8 cellular contexts compared by ENCODE assay signal in the genomic region with DNA sequence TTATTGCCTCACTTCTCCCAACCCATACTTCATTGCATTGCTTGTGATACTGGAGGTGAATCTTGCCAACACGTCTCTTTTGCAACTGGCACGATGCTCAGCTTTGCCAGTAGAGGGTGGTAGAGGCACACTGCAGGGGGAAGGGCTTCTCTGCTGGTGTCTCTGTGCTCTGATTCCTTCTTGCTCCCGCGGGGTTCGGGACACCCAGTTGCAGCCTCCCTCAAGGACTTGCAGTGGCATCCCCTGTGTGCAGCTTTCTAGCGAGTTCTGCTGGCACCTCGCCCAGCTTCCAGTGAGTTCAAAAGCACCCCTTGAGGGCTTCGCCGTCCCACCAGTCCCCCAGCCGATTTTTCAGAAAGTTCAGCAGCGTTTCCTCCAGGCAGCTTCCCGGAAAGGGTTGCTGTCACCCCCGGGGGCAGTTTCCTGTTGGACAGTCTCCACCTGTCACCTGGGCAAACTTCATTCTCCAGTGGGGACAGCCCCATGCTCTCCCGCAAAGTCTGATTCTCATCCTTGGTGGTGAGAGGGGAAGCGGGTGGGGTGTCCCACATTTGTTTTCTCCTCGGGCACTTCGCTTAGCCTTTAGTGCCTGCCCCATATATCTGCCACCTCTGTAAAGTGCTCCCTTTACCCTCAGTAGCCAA. TPM values are rescaled to one million over a fixed set of nuclear protein-coding genes. Genes with fewer than 3 reads are reported as not detected.
DNase-seq lines count a peak whose midpoint lies in the region; ATAC-seq and TF ChIP-seq lines count a peak whose summit lies in the region.

No MANE protein-coding gene starts in this region.

- H3K27me3 Mint-ChIP-seq in neural progenitor cell (ENCODE audit: insufficient read depth, low read depth) = peaks cover 28% of the 10 kb centered on the region

- no peak overlapping the region for H3K4me3 Mint-ChIP-seq in neural progenitor cell

- H3K36me3 ChIP-seq in HUES48 (ENCODE audit: control insufficient read depth, insufficient read depth, low read length) (no peaks in the 10 kb centered on the region), OCI-LY3 (replicated peaks; ENCODE audit: low read depth, low read length) (no peaks in the 10 kb centered on the region), fibroblast of lung (ENCODE audit: control insufficient read depth, insufficient read depth, low read length) (no peaks in the 10 kb centered on the region), neural progenitor cell (no peaks in the 10 kb centered on the region), subcutaneous abdominal adipose tissue (ENCODE audit: control insufficient read depth in 5 of 5, insufficient read depth in 5 of 5, low read length in 5 of 5) (no peaks in the 10 kb centered on the region)

- peak; percentile 95 for TF ChIP-seq CTCF in OCI-LY3 (IDR thresholded peaks at IDR 0.05; ENCODE audit: low read depth, low read length)
- peak; percentile 87 to 96 for TF ChIP-seq CTCF in fibroblast of lung (conservative IDR thresholded peaks at IDR 0.05 in 1 of 2, IDR thresholded peaks at IDR 0.05 in 1 of 2; ENCODE audit: low read depth in 1 of 2, low read length in 2 of 2)
- peak; percentile 94 for TF ChIP-seq CTCF in neural progenitor cell (IDR thresholded peaks at IDR 0.05)

- H3K4me2 ChIP-seq in OCI-LY3 (ENCODE audit: low read length) = peak overlapping the region; percentile 100
- H3K4me2 ChIP-seq in fibroblast of lung (ENCODE audit: extremely low read depth, insufficient read depth, low read length) = no peak overlapping the region
- peak overlapping the region; percentile 47 for H3K4me2 ChIP-seq in neural progenitor cell

- H3K9me3 ChIP-seq in HUES48 (ENCODE audit: control insufficient read depth, insufficient read depth, low read length) (no peaks in the 10 kb centered on the region), OCI-LY3 (ENCODE audit: insufficient read depth, low read length) (no peaks in the 10 kb centered on the region), fibroblast of lung (ENCODE audit: control insufficient read depth, insufficient read depth, low read depth, low read length) (no peaks in the 10 kb centered on the region), neural progenitor cell (ENCODE audit: low read depth) (no peaks in the 10 kb centered on the region), subcutaneous abdominal adipose tissue (ENCODE audit: control insufficient read depth in 5 of 5, low read length in 5 of 5) (no peaks in the 10 kb centered on the region)

- peaks cover 3% of the 10 kb centered on the region; the same call in 1 of the 2 replicates for H3K4me1 ChIP-seq in HUES48 (ENCODE audit: control insufficient read depth, insufficient read depth, low read length)
- H3K4me1 ChIP-seq in OCI-LY3 (ENCODE audit: low read length) = peaks cover 7% of the 10 kb centered on the region
- H3K4me1 ChIP-seq in fibroblast of lung (ENCODE audit: control insufficient read depth, extremely low read depth, insufficient read depth, low read length) = no peaks in the 10 kb centered on the region
- H3K4me1 ChIP-seq in neural progenitor cell = no peaks in the 10 kb centered on the region
- peaks cover 0 to 6% (median 4%) of the 10 kb centered on the region in 5 donors for H3K4me1 ChIP-seq in subcutaneous abdominal adipose tissue (ENCODE audit: control insufficient read depth in 5 of 5, insufficient read depth in 5 of 5, low read length in 5 of 5)

- no peaks in the 10 kb centered on the region for H3F3A ChIP-seq in neural progenitor cell (ENCODE audit: low read depth)

- ATAC-seq in GM19467 (IDR thresholded peaks at IDR 0.05; ENCODE audit: unreplicated experiment) = peak; percentile 77

- DNase-seq in CMK (ENCODE audit: low read depth) (peak; percentile 26), activated T-cell treated with anti-CD3 and anti-CD28 coated beads for 4 hours (peak; percentile 48), fibroblast of lung (ENCODE audit: low read depth in 2 of 2) (peak; percentile 30 to 46), neural progenitor cell (ENCODE audit: low spot score) (peak; percentile 76)

- H3K4me3 ChIP-seq in HUES48 (ENCODE audit: low read depth, low read length) = peak overlapping the region; percentile 36; the same call in 1 of the 2 replicates
- H3K4me3 ChIP-seq in OCI-LY3 (ENCODE audit: low read length) = peak overlapping the region; percentile 93
- H3K4me3 ChIP-seq in fibroblast of lung (replicated peaks in 1 of 4; ENCODE audit: control extremely low read depth in 1 of 4, insufficient read depth in 1 of 4, low read depth in 3 of 4, low read length in 4 of 4) = peak overlapping the region in 2 of 4 experiments; percentile 14 to 30
- no peak overlapping the region for H3K4me3 ChIP-seq in neural progenitor cell
- H3K4me3 ChIP-seq in subcutaneous abdominal adipose tissue (ENCODE audit: low read depth in 1 of 5, low read length in 5 of 5) = peak overlapping the region in 4 of 5 donors; percentile 41 to 59 (median 56)

- H2AFZ ChIP-seq in OCI-LY3 (ENCODE audit: low read depth, low read length) (peak overlapping the region; percentile 98), fibroblast of lung (ENCODE audit: low read length) (peak overlapping the region; percentile 1), neural progenitor cell (replicated peaks) (peak overlapping the region; percentile 75)

- no peak overlapping the region for H3K27ac ChIP-seq in HUES48 (ENCODE audit: low read depth, low read length)
- H3K27ac ChIP-seq in OCI-LY3 (ENCODE audit: low read length) = no peak overlapping the region
- H3K27ac ChIP-seq in fibroblast of lung (ENCODE audit: insufficient read depth, low read length) = no peak overlapping the region
- no peak overlapping the region for H3K27ac ChIP-seq in neural progenitor cell
- no peak overlapping the region for H3K27ac ChIP-seq in subcutaneous abdominal adipose tissue (ENCODE audit: low read depth, low read length)

- H3K27me3 ChIP-seq in HUES48 (ENCODE audit: control insufficient read depth, insufficient read depth, low read length) (peaks cover 12% of the 10 kb centered on the region), OCI-LY3 (ENCODE audit: low read depth, low read length) (peaks cover 29% of the 10 kb centered on the region), fibroblast of lung (ENCODE audit: control insufficient read depth, insufficient read depth, low read length) (no peaks in the 10 kb centered on the region), neural progenitor cell (peaks cover 28% of the 10 kb centered on the region), subcutaneous abdominal adipose tissue (ENCODE audit: control insufficient read depth in 5 of 5, insufficient read depth in 4 of 5, low read length in 5 of 5) (peaks cover 7 to 18% (median 11%) of the 10 kb centered on the region in 5 donors)

- no peak overlapping the region for H3K9ac ChIP-seq in HUES48 (ENCODE audit: low read depth, low read length)
- H3K9ac ChIP-seq in OCI-LY3 (ENCODE audit: low read length) = peak overlapping the region; percentile 69
- H3K9ac ChIP-seq in fibroblast of lung (ENCODE audit: insufficient read depth, low read length) = no peak overlapping the region
- no peak overlapping the region for H3K9ac ChIP-seq in neural progenitor cell
- H3K9ac ChIP-seq in subcutaneous abdominal adipose tissue (ENCODE audit: low read length in 5 of 5) = no peak overlapping the region

- H3K79me2 ChIP-seq in OCI-LY3 (ENCODE audit: low read length) (no peaks in the 10 kb centered on the region), fibroblast of lung (ENCODE audit: control insufficient read depth, insufficient read depth, low read length) (no peaks in the 10 kb centered on the region), neural progenitor cell (ENCODE audit: low read depth) (no peaks in the 10 kb centered on the region)

- H4K20me1 ChIP-seq in OCI-LY3 (ENCODE audit: insufficient read depth, low read length) (no peaks in the 10 kb centered on the region), fibroblast of lung (ENCODE audit: control insufficient read depth, extremely low read depth, insufficient read depth, low read length) (no peaks in the 10 kb centered on the region), neural progenitor cell (ENCODE audit: low read depth) (peaks cover 5% of the 10 kb centered on the region)

- H3K27ac Mint-ChIP-seq in neural progenitor cell = no peak overlapping the region

- H3K36me3 Mint-ChIP-seq in neural progenitor cell = no peaks in the 10 kb centered on the region

- H3K4me1 Mint-ChIP-seq in neural progenitor cell = no peaks in the 10 kb centered on the region

- H3K9me3 Mint-ChIP-seq in neural progenitor cell = no peaks in the 10 kb centered on the region

RNA-seq across cellular contexts. Expression of a gene that starts 35.4 kb away (rescaled TPM):
- total RNA-seq in fibroblast of lung (under 0.01 TPM in 1 of 2 replicates, not detected in the other), neural progenitor cell (ENCODE audit: low replicate concordance) (not detected in 2 replicates)
- 0.03 TPM in 1 of 2 replicates, not detected in the other for polyA plus RNA-seq in fibroblast of lung
- polyA plus RNA-seq in fibroblast of lung (2012) = 0.23 TPM in 1 of 2 replicates, not detected in the other
- polyA minus RNA-seq in fibroblast of lung (ENCODE audit: low replicate concordance) = not detected in 2 replicates

RNA-seq across cellular contexts. Expression of a gene that starts 59.2 kb away (rescaled TPM):
- total RNA-seq in fibroblast of lung (not detected in 2 replicates), neural progenitor cell (ENCODE audit: low replicate concordance) (not detected in 2 replicates)
- not detected in 2 replicates for polyA plus RNA-seq in fibroblast of lung
- polyA plus RNA-seq in fibroblast of lung (2012) = not detected in 2 replicates
- polyA minus RNA-seq in fibroblast of lung (ENCODE audit: low replicate concordance) = not detected in 2 replicates

Comparison
In these comparisons a context has a peak if more than half of its experiments do, and no peak if none do; other contexts are left out.
1. DNase-seq: peak in every context shown above with its lines; median percentile 76 in neural progenitor cell; 48 in activated T-cell treated with anti-CD3 and anti-CD28 coated beads for 4 hours; 38 in fibroblast of lung; 26 in CMK.
2. H2AFZ ChIP-seq: peak in every context shown above with its lines; median percentile 98 in OCI-LY3; 75 in neural progenitor cell; 1 in fibroblast of lung.